In the genomic region with DNA sequence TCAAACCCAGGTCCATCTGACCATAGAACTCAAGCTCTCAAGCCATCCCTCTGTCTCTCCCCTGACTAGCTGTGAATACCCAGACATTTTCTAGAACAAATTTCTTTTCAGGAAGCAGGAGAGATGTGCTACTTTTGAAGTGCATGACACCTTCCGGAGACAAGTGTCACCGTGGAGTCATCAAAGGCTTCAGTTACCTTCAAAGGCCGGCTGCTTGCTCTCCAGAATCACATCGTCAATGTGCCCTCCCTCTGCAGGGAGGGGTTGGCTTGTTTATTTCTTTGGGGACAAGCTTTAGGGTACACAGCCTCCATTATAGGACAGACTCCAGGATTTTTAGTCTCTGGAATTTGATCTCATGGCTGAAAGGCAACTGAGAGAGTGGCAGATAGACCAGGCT, we compare ENCODE assay signal across 11 cellular contexts.
"Had no signal": no experiment of that assay in that cellular context is flagged by ENCODE, and none has a peak within 500 bp of the region (broad histone marks: within the 10 kb centered on the region; RNA-seq: fewer than 3 reads in every experiment).

No MANE protein-coding gene starts in this region.

- H3K27ac ChIP-seq: gastroesophageal sphincter, heart right ventricle, stomach, testis, upper lobe of left lung had no signal

- H3K36me3 ChIP-seq: gastroesophageal sphincter, heart right ventricle, stomach, upper lobe of left lung had no signal

- ATAC-seq: gastroesophageal sphincter, heart right ventricle, SK-N-SH treated with all-trans-retinoic acid at 6 μM for 48 hours had no signal

- H3K9me3 ChIP-seq: gastroesophageal sphincter, heart right ventricle, stomach, testis, upper lobe of left lung had no signal

- DNase-seq: activated CD8-positive, alpha-beta memory T cell treated with anti-CD3 and anti-CD28 coated beads, Interleukin-2, amount 50 U/mL, for 4 hours; amniotic stem cell; erythroblast; heart right ventricle; nephron progenitor cell; occipital lobe; stomach; testis; upper lobe of left lung had no signal

- H3K27me3 ChIP-seq: testis, upper lobe of left lung had no signal

- H3K4me1 ChIP-seq: gastroesophageal sphincter, heart right ventricle, testis, upper lobe of left lung had no signal

- H3K4me3 ChIP-seq: gastroesophageal sphincter, heart right ventricle, stomach, testis, upper lobe of left lung had no signal
